Comparison of ENCODE assay signal across 9 cellular contexts in the genomic region with DNA sequence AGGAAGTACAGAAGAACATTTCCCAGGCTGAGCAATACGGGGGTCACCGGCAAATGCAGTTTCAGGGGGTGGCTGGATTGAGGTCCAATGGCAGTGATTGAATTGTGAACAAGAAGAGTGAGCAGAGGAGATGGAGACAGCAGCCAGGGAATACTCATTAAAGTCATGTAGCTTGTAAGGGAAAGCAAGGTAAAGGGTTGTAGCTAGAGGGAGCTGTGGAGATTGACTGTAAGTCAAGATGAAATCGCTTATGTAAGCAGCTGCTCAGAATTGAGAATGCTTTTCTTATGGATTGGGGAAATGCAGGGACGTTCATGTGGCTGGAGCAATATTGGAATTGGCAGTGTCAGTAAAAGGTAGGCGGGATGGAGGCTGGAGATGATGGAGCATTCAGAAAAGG.
DNase-seq lines count a peak whose midpoint lies in the region; ATAC-seq, FAIRE-seq and TF ChIP-seq lines count a peak whose summit lies in the region.
"Had no signal": no experiment of that assay in that cellular context is flagged by ENCODE, and none has a peak within 500 bp of the region (broad histone marks: within the 10 kb centered on the region; RNA-seq: fewer than 3 reads in every experiment).

No MANE protein-coding gene starts in this region.

- no peak overlapping the region for H3K9ac ChIP-seq in OCI-LY3 (ENCODE audit: low read length)

- no peak for FAIRE-seq in urothelium cell line (lab: Jason Lieb, UNC)

- H3K9me3 ChIP-seq in heart left ventricle (no peaks in the 10 kb centered on the region), right atrium auricular region (no peaks in the 10 kb centered on the region), OCI-LY3 (ENCODE audit: insufficient read depth, low read length) (no peaks in the 10 kb centered on the region)
- no peaks in the 10 kb centered on the region for H3K9me3 ChIP-seq in CD4-positive, alpha-beta memory T cell (ENCODE audit: control insufficient read depth in 1 of 2, low read length in 2 of 2)

- H3K4me3 ChIP-seq in heart left ventricle, result no peak overlapping the region
- no peak overlapping the region for H3K4me3 ChIP-seq in right atrium auricular region
- H3K4me3 ChIP-seq in OCI-LY3 (ENCODE audit: low read length), result no peak overlapping the region
- H3K4me3 ChIP-seq in CD4-positive, alpha-beta memory T cell (ENCODE audit: low read length in 2 of 2), result no peak overlapping the region

- no peaks in the 10 kb centered on the region for H3K9me3 Mint-ChIP-seq in CD4-positive, alpha-beta memory T cell

- CTCF ChIA-PET in CD4-positive, alpha-beta memory T cell (lab: Charles Lee; ENCODE audit: partially characterized antibody), result no interaction called here

- WGBS in heart left ventricle, 4 donors, result 38 to 42% (median 40%) methylated on average over 5 of the region's 5 CpGs

- H3K27ac ChIP-seq in heart left ventricle (no peak overlapping the region), right atrium auricular region (no peak overlapping the region), OCI-LY3 (ENCODE audit: low read length) (no peak overlapping the region), foreskin keratinocyte (no peak overlapping the region)
- no peak overlapping the region for H3K27ac ChIP-seq in CD4-positive, alpha-beta memory T cell (ENCODE audit: low read depth, low read length)

- DNase-seq in heart left ventricle (no peak), right atrium auricular region (ENCODE audit: low spot score) (no peak), foreskin keratinocyte (no peak), urothelium cell line (ENCODE audit: low spot score) (peak; percentile 8)
- DNase-seq in CD4-positive, alpha-beta memory T cell, result no peak
- DNase-seq: left cardiac atrium had no signal

- no peaks in the 10 kb centered on the region for H3K4me1 Mint-ChIP-seq in CD4-positive, alpha-beta memory T cell

- H3K4me1 ChIP-seq in heart left ventricle, result no peaks in the 10 kb centered on the region
- no peaks in the 10 kb centered on the region for H3K4me1 ChIP-seq in right atrium auricular region
- no peaks in the 10 kb centered on the region for H3K4me1 ChIP-seq in OCI-LY3 (ENCODE audit: low read length)
- no peaks in the 10 kb centered on the region for H3K4me1 ChIP-seq in foreskin keratinocyte
- H3K4me1 ChIP-seq in CD4-positive, alpha-beta memory T cell (ENCODE audit: insufficient read depth, low read length), result no peaks in the 10 kb centered on the region

- H3K36me3 Mint-ChIP-seq in CD4-positive, alpha-beta memory T cell, result no peaks in the 10 kb centered on the region

- ATAC-seq in heart left ventricle (no peak), foreskin keratinocyte (no peak), HG03135 (IDR thresholded peaks at IDR 0.05; ENCODE audit: unreplicated experiment) (no peak), GM21529 (IDR thresholded peaks at IDR 0.05; ENCODE audit: unreplicated experiment) (no peak)

- H3K36me3 ChIP-seq in heart left ventricle (no peaks in the 10 kb centered on the region), right atrium auricular region (no peaks in the 10 kb centered on the region), OCI-LY3 (replicated peaks; ENCODE audit: low read depth, low read length) (no peaks in the 10 kb centered on the region)
- H3K36me3 ChIP-seq in CD4-positive, alpha-beta memory T cell (ENCODE audit: insufficient read depth, low read length), result no peaks in the 10 kb centered on the region

- no peak for TF ChIP-seq POLR2A in heart left ventricle (IDR thresholded peaks at IDR 0.05)

- no peak overlapping the region for H2AFZ ChIP-seq in OCI-LY3 (ENCODE audit: low read depth, low read length)

- H3K4me3 Mint-ChIP-seq in CD4-positive, alpha-beta memory T cell, result no peak overlapping the region

- H3K79me2 ChIP-seq in OCI-LY3 (ENCODE audit: low read length), result no peaks in the 10 kb centered on the region

- H3K27me3 ChIP-seq in heart left ventricle (peaks cover 0 to 27% (median 0%) of the 10 kb centered on the region in 9 donors), right atrium auricular region (no peaks in the 10 kb centered on the region), OCI-LY3 (ENCODE audit: low read depth, low read length) (peaks cover 47% of the 10 kb centered on the region), foreskin keratinocyte (peaks cover 9% of the 10 kb centered on the region)
- no peaks in the 10 kb centered on the region for H3K27me3 ChIP-seq in CD4-positive, alpha-beta memory T cell (ENCODE audit: insufficient read depth, low read length)

- H3K4me2 ChIP-seq in OCI-LY3 (ENCODE audit: low read length), result no peak overlapping the region

- no peaks in the 10 kb centered on the region for H4K20me1 ChIP-seq in OCI-LY3 (ENCODE audit: insufficient read depth, low read length)

- H3K27me3 Mint-ChIP-seq in CD4-positive, alpha-beta memory T cell, result peaks cover 0 to 24% of the 10 kb centered on the region in 2 donors

- POLR2A ChIA-PET in CD4-positive, alpha-beta memory T cell (lab: Charles Lee; ENCODE audit: partially characterized antibody), result no interaction called here

- peak in 11 of 12 donors; percentile 14 to 57 (median 38) for TF ChIP-seq CTCF in heart left ventricle (IDR thresholded peaks at IDR 0.05)
- TF ChIP-seq CTCF in right atrium auricular region (IDR thresholded peaks at IDR 0.05), result peak in 1 of 2 donors; percentile 55
- peak; percentile 60 for TF ChIP-seq CTCF in OCI-LY3 (IDR thresholded peaks at IDR 0.05; ENCODE audit: low read depth, low read length)
- TF ChIP-seq CTCF in foreskin keratinocyte (conservative IDR thresholded peaks at IDR 0.05), result peak; percentile 48

- no peak overlapping the region for H3K27ac Mint-ChIP-seq in CD4-positive, alpha-beta memory T cell

- intact Hi-C loops in heart left ventricle (cut with DNase I), result no loop called here
- intact Hi-C loops in CD4-positive, alpha-beta memory T cell (cut with micrococcal nuclease), result no loop called here
